In the genomic region with DNA sequence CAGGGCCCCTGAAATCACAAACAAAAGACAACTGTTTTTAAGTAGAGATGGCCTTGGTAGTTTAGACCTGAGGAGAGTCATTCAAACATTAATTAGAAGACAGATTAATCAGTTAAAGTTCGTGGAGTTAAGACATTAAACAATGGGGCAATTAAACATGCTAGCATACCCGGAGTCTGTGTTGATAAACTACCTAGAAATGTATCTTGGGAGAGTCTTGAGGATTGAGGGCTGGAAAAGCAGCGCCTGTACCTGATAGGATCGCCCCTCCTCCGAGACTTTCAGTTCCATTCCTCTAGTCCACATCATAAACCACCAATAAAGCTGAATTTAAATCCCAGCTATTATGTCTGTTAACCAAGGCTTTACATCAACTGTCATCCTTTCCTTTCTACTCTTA, we compare ENCODE assay signal across 1 cellular context.
TF ChIP-seq lines count a peak whose summit lies in the region.

No MANE protein-coding gene starts in this region.

TF ChIP-seq in HepG2, 621 proteins besides CTCF, POLR2A, EP300 and RAD21:
- TF ChIP-seq ZNF792 (CRISPR knock-in tag; IDR thresholded peaks at IDR 0.05) (no peak), ZNF282 (IDR thresholded peaks at IDR 0.05; ENCODE audit: partially characterized antibody) (no peak), ZNF432 (CRISPR knock-in tag; IDR thresholded peaks at IDR 0.05; ENCODE audit: borderline replicate concordance) (no peak), ZNF550 (CRISPR knock-in tag; IDR thresholded peaks at IDR 0.05; ENCODE audit: borderline replicate concordance) (no peak), ARID2 (CRISPR knock-in tag; IDR thresholded peaks at IDR 0.05; ENCODE audit: borderline replicate concordance) (no peak), ZIK1 (CRISPR knock-in tag; IDR thresholded peaks at IDR 0.05; ENCODE audit: borderline replicate concordance, low read depth) (no peak)
- TF ChIP-seq, protein P1, sequence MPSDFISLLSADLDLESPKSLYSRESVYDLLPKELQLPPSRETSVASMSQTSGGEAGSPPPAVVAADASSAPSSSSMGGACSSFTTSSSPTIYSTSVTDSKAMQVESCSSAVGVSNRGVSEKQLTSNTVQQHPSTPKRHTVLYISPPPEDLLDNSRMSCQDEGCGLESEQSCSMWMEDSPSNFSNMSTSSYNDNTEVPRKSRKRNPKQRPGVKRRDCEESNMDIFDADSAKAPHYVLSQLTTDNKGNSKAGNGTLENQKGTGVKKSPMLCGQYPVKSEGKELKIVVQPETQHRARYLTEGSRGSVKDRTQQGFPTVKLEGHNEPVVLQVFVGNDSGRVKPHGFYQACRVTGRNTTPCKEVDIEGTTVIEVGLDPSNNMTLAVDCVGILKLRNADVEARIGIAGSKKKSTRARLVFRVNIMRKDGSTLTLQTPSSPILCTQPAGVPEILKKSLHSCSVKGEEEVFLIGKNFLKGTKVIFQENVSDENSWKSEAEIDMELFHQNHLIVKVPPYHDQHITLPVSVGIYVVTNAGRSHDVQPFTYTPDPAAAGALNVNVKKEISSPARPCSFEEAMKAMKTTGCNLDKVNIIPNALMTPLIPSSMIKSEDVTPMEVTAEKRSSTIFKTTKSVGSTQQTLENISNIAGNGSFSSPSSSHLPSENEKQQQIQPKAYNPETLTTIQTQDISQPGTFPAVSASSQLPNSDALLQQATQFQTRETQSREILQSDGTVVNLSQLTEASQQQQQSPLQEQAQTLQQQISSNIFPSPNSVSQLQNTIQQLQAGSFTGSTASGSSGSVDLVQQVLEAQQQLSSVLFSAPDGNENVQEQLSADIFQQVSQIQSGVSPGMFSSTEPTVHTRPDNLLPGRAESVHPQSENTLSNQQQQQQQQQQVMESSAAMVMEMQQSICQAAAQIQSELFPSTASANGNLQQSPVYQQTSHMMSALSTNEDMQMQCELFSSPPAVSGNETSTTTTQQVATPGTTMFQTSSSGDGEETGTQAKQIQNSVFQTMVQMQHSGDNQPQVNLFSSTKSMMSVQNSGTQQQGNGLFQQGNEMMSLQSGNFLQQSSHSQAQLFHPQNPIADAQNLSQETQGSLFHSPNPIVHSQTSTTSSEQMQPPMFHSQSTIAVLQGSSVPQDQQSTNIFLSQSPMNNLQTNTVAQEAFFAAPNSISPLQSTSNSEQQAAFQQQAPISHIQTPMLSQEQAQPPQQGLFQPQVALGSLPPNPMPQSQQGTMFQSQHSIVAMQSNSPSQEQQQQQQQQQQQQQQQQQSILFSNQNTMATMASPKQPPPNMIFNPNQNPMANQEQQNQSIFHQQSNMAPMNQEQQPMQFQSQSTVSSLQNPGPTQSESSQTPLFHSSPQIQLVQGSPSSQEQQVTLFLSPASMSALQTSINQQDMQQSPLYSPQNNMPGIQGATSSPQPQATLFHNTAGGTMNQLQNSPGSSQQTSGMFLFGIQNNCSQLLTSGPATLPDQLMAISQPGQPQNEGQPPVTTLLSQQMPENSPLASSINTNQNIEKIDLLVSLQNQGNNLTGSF (CRISPR knock-in tag; IDR thresholded peaks at IDR 0.05) = no peak
